15 cellular contexts compared by ENCODE assay signal in genomic region chr14:94113490-94113889, GRCh38. TPM values are rescaled to one million over a fixed set of nuclear protein-coding genes. Genes with fewer than 3 reads are reported as not detected.
DNase-seq lines count a peak whose midpoint lies in the region; ATAC-seq and TF ChIP-seq lines count a peak whose summit lies in the region.
"Had no signal": no experiment of that assay in that cellular context is flagged by ENCODE, and none has a peak within 500 bp of the region (broad histone marks: within the 10 kb centered on the region; RNA-seq: fewer than 3 reads in every experiment).

No MANE protein-coding gene starts in this region.

- H3K4me3 ChIP-seq in colonic mucosa (no peak overlapping the region), suprapubic skin (no peak overlapping the region)

- H3K27me3 ChIP-seq in colonic mucosa, result no peaks in the 10 kb centered on the region
- H3K27me3 ChIP-seq in suprapubic skin, result no peaks in the 10 kb centered on the region

- POLR2A ChIA-PET in WTC11 (lab: Charles Lee), result no interaction called here

- intact Hi-C loops in colonic mucosa (cut with DNase I) (no loop called here), left colon (cut with DNase I, micrococcal nuclease) (no loop called here)

- H3K4me1 Mint-ChIP-seq in WTC11, result peaks cover 14% of the 10 kb centered on the region; the same call in 1 of the 2 replicates

- peak; percentile 58 for DNase-seq in NCI-H69 (lab: John Stamatoyannopoulos, UW)
- peak; percentile 68 for DNase-seq in colonic mucosa
- DNase-seq in left colon, result peak; percentile 73 to 79
- peak in 1 of 2 donors; percentile 57 for DNase-seq in suprapubic skin (ENCODE audit: low spot score in 2 of 2)
- DNase-seq in SIG-M5 treated with dmso at 0.1 percent for 504 hours (lab: John Stamatoyannopoulos, UW; ENCODE audit: unreplicated experiment), result no peak
- DNase-seq in WTC11 (ENCODE audit: low spot score), result no peak
- DNase-seq in amniotic stem cell (lab: John Stamatoyannopoulos, UW), result no peak
- DNase-seq: activated T-cell treated with anti-CD3 and anti-CD28 coated beads, Interleukin-2, amount 50 U/mL, for 1 hour; Caco-2; foreskin melanocyte; mesendoderm had no signal

- no peaks in the 10 kb centered on the region for H3K4me1 ChIP-seq in colonic mucosa
- H3K4me1 ChIP-seq in suprapubic skin, result peaks cover 51% of the 10 kb centered on the region
- H3K4me1 ChIP-seq: Caco-2 had no signal

- no peaks in the 10 kb centered on the region for H3K36me3 Mint-ChIP-seq in WTC11

- H3K4me3 Mint-ChIP-seq in WTC11, result no peak overlapping the region

- H3K9me3 ChIP-seq in colonic mucosa, result no peaks in the 10 kb centered on the region
- no peaks in the 10 kb centered on the region for H3K9me3 ChIP-seq in suprapubic skin
- H3K9me3 ChIP-seq: Caco-2 had no signal

- H3K36me3 ChIP-seq in colonic mucosa (no peaks in the 10 kb centered on the region), suprapubic skin (no peaks in the 10 kb centered on the region)

- no peak for TF ChIP-seq POLR2A in suprapubic skin (IDR thresholded peaks at IDR 0.05)

- ATAC-seq in left colon, result peak; percentile 57
- ATAC-seq in WTC11, result no peak
- ATAC-seq in HG03175 (IDR thresholded peaks at IDR 0.05; ENCODE audit: unreplicated experiment), result no peak
- ATAC-seq: Panc1 had no signal

- 54% methylated on average over 6 of the region's 6 CpGs for WGBS in suprapubic skin

- TF ChIP-seq CTCF in colonic mucosa (IDR thresholded peaks at IDR 0.05), result no peak
- TF ChIP-seq CTCF in suprapubic skin (IDR thresholded peaks at IDR 0.05), result no peak
- no peak for TF ChIP-seq CTCF in WTC11 (IDR thresholded peaks at IDR 0.05)

- H3K27me3 Mint-ChIP-seq in WTC11 (ENCODE audit: low read depth), result peaks cover 2% of the 10 kb centered on the region; the same call in 1 of the 2 replicates

- no peak overlapping the region for H3K9ac ChIP-seq in colonic mucosa (ENCODE audit: low read depth in 2 of 2, low read length in 2 of 2)

- CTCF ChIA-PET in WTC11 (lab: Charles Lee), result interaction anchor here (2.0 to 2.6 kb wide), 2 partner anchors 16 to 19 kb away, joined by 8 to 9 read pairs; partner anchors contain the start of gene IFI27L2

- H3K27ac ChIP-seq in colonic mucosa (peak overlapping the region; percentile 54), suprapubic skin (peak overlapping the region; percentile 34)
- H3K27ac ChIP-seq: HL-60, VCaP had no signal

- no peak overlapping the region for H3K27ac Mint-ChIP-seq in WTC11

- no peaks in the 10 kb centered on the region for H3K9me3 Mint-ChIP-seq in WTC11

- TF ChIP-seq EP300 in suprapubic skin (IDR thresholded peaks at IDR 0.05), result no peak

TF ChIP-seq in WTC11, 78 proteins besides CTCF, POLR2A, EP300 and RAD21:
- no peak for TF ChIP-seq GABPB1 (CRISPR knock-in tag; IDR thresholded peaks at IDR 0.05)
- TF ChIP-seq MXD4 (CRISPR knock-in tag; IDR thresholded peaks at IDR 0.05; ENCODE audit: borderline replicate concordance), result no peak
- no peak for TF ChIP-seq CREM (CRISPR knock-in tag; IDR thresholded peaks at IDR 0.05)
- TF ChIP-seq ZNF671 (CRISPR knock-in tag; IDR thresholded peaks at IDR 0.05), result no peak
- TF ChIP-seq CREB1 (CRISPR knock-in tag; IDR thresholded peaks at IDR 0.05), result no peak
- no peak for TF ChIP-seq RELA (CRISPR knock-in tag; IDR thresholded peaks at IDR 0.05; ENCODE audit: borderline replicate concordance)
- TF ChIP-seq CDX4 (CRISPR knock-in tag; IDR thresholded peaks at IDR 0.05; ENCODE audit: borderline replicate concordance), result no peak

RNA-seq across cellular contexts. Expression of gene IFI27, which starts 3.0 kb away (rescaled TPM):
- total RNA-seq in colonic mucosa, result 100 to 1,000 TPM; 219 to 709 TPM
- total RNA-seq in left colon, result 1,000 to 10,000 TPM in 1 of 2 donors, 100 to 1,000 TPM in 1; 498 to 1,280 TPM
- 100 to 1,000 TPM in 2 of 4 donors, 10 to 100 TPM in 2; 26.9 to 197 (median 142) TPM for total RNA-seq in suprapubic skin
- 1.8 to 3.2 TPM (median 2.4 TPM) in 3 replicates for total RNA-seq in WTC11 (2021)

RNA-seq across cellular contexts. Expression of gene IFI27L2, which starts 15.9 kb away (rescaled TPM):
- total RNA-seq in colonic mucosa (10 to 100 TPM; 27.6 to 51.4 TPM), left colon (10 to 100 TPM; 32.3 to 39.3 TPM), suprapubic skin (10 to 100 TPM; 29.9 to 87.6 (median 61.1) TPM), WTC11 (2021) (22.1 to 37.2 TPM (median 35.5 TPM) in 3 replicates)

RNA-seq across cellular contexts. Expression of gene IFI27L1, which starts 32.4 kb away (rescaled TPM):
- total RNA-seq in colonic mucosa (10 to 100 TPM; 15.8 to 27.4 TPM), left colon (10 to 100 TPM; 33.9 to 40.5 TPM), suprapubic skin (10 to 100 TPM in 1 of 4 donors, 1 to 10 TPM in 3; 7.2 to 11.4 (median 9.3) TPM), WTC11 (2021) (27.6 to 34.1 TPM (median 32.3 TPM) in 3 replicates)

RNA-seq across cellular contexts. Expression of gene DDX24, which starts 32.5 kb away (rescaled TPM):
- total RNA-seq in colonic mucosa (100 to 1,000 TPM; 110 to 142 TPM), left colon (100 to 1,000 TPM; 102 to 106 TPM), suprapubic skin (100 to 1,000 TPM; 107 to 134 (median 108) TPM), WTC11 (2021) (137 to 174 TPM (median 140 TPM) in 3 replicates)

Comparison
In these comparisons a context has a peak if more than half of its experiments do, and no peak if none do; other contexts are left out.
1. DNase-seq: peak in NCI-H69 (single experiment), colonic mucosa (single experiment) and left colon (2 of 2); none in SIG-M5 treated with dmso at 0.1 percent for 504 hours (single experiment), WTC11 (single experiment) and amniotic stem cell (single experiment).